ENCODE assay signal across 3 cellular contexts in the genomic region with DNA sequence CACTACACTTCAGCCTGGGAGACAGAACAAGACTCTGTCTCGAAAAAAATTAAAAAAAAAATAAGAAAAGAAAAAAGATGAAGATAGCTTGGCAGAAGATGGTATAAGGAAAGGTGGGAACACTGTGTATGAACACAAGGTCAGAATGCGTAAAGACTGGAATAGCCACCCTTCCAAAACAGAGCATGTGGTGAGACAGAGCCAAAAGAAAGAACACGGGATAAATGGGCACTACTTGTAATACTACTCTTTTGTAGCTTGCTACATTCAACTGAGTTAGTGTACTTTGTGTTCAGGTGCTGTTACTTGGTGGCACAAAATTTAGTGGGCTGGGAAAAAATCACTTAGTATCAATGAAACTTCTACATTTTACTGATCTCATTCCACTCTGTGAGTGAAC.
"Had no signal": no experiment of that assay in that cellular context is flagged by ENCODE, and none has a peak within 500 bp of the region (broad histone marks: within the 10 kb centered on the region; RNA-seq: fewer than 3 reads in every experiment).

No MANE protein-coding gene starts in this region.

- DNase-seq: GDM1, GF-D8 had no signal

- H3K4me3 ChIP-seq: GM12878 had no signal

- ATAC-seq: GM12878 had no signal
